ENCODE assay signal across 8 cellular contexts in the genomic region with DNA sequence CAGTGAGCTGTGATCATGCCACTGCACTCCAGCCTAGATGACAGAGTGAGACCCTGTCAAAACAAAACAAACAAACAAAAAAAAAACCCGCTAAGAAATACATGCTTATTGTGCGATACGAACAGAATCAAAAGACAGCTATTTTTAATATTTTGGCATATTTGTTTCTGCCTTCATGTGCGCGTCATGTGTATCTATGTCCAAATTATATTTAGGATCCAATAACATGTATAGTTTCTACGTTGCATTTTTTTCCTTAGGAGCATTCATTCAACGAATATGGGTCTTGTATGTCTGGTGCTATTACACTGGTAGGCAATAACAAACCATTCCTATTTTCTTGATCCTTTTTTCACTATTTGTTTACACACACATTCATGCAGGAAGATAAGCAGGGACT. TPM values are rescaled to one million over a fixed set of nuclear protein-coding genes. Genes with fewer than 3 reads are reported as not detected.
DNase-seq lines count a peak whose midpoint lies in the region; ATAC-seq and TF ChIP-seq lines count a peak whose summit lies in the region.

No MANE protein-coding gene starts in this region.

- POLR2A ChIA-PET in GM10248 (lab: Yijun Ruan, JAX) = no interaction called here

- CTCF ChIA-PET in GM10248 (lab: Yijun Ruan, JAX) = interaction anchor here (1.1 to 3.1 kb wide), 2 partner anchors 40 to 44 kb away, joined by 3 to 12 read pairs; no protein-coding TSS in a partner anchor

- peaks cover 59% of the 10 kb centered on the region for H3K79me2 ChIP-seq in smooth muscle cell (ENCODE audit: low read depth)

- H3K9me3 Mint-ChIP-seq in T-helper 2 cell treated with Interferon-gamma antibody and Interleukin-4, amounts not matched to agents 5 μg/mL and 100 μg/mL, for 36 hours = no peaks in the 10 kb centered on the region

- H3K4me3 ChIP-seq in foreskin fibroblast (ENCODE audit: low read depth in 1 of 2, low read length in 2 of 2) (peak overlapping the region; percentile 90 to 93), smooth muscle cell (peak overlapping the region; percentile 86)

- no peak overlapping the region for H3K9ac ChIP-seq in smooth muscle cell (ENCODE audit: low read depth)

- H3K27me3 Mint-ChIP-seq in T-helper 2 cell treated with Interferon-gamma antibody and Interleukin-4, amounts not matched to agents 5 μg/mL and 100 μg/mL, for 36 hours (ENCODE audit: low read depth) = no peaks in the 10 kb centered on the region
- no peaks in the 10 kb centered on the region for H3K27me3 Mint-ChIP-seq in T-helper 17 cell

- TF ChIP-seq CTCF in foreskin fibroblast (IDR thresholded peaks at IDR 0.05; ENCODE audit: low read depth, low read length) = no peak
- no peak for TF ChIP-seq CTCF in smooth muscle cell (IDR thresholded peaks at IDR 0.05; ENCODE audit: borderline replicate concordance, insufficient read depth, poor library complexity, severe bottlenecking)
- TF ChIP-seq CTCF in GM10248 (IDR thresholded peaks at IDR 0.05; ENCODE audit: control extremely low read depth, extremely low read depth, low read depth, missing control alignments) = no peak

- no peak overlapping the region for H3K27ac Mint-ChIP-seq in T-helper 2 cell treated with Interferon-gamma antibody and Interleukin-4, amounts not matched to agents 5 μg/mL and 100 μg/mL, for 36 hours
- peak overlapping the region; percentile 98 for H3K27ac Mint-ChIP-seq in T-helper 17 cell

- H3F3A ChIP-seq in smooth muscle cell (ENCODE audit: low read depth) = no peaks in the 10 kb centered on the region

- H3K36me3 ChIP-seq in smooth muscle cell (ENCODE audit: low read depth) = peaks cover 8% of the 10 kb centered on the region

- H3K4me1 Mint-ChIP-seq in T-helper 2 cell treated with Interferon-gamma antibody and Interleukin-4, amounts not matched to agents 5 μg/mL and 100 μg/mL, for 36 hours (ENCODE audit: low read depth) = peaks cover 65% of the 10 kb centered on the region
- peaks cover 65% of the 10 kb centered on the region for H3K4me1 Mint-ChIP-seq in T-helper 17 cell

- H3K4me3 Mint-ChIP-seq in T-helper 2 cell treated with Interferon-gamma antibody and Interleukin-4, amounts not matched to agents 5 μg/mL and 100 μg/mL, for 36 hours = peak overlapping the region; percentile 99
- peak overlapping the region; percentile 100 for H3K4me3 Mint-ChIP-seq in T-helper 17 cell

- no peak for DNase-seq in T-helper 2 cell treated with Interferon-gamma antibody and Interleukin-4, amounts not matched to agents 5 μg/mL and 100 μg/mL, for 36 hours (ENCODE audit: low spot score)
- DNase-seq in T-helper 2 cell (no peak), T-helper 17 cell (no peak), foreskin fibroblast (no peak), smooth muscle cell (lab: John Stamatoyannopoulos, UW; ENCODE audit: unreplicated experiment) (no peak), GM10248 (ENCODE audit: extremely low spot score) (no peak), NCI-H2029 (lab: John Stamatoyannopoulos, UW) (no peak)
- no peak for DNase-seq in stimulated activated CD8-positive, alpha-beta memory T cell treated with anti-CD3 and anti-CD28 coated beads, Interleukin-4, amount 100 ng/mL, for 48 hours

- no peak overlapping the region for H2AFZ ChIP-seq in smooth muscle cell (ENCODE audit: low read depth)

- H3K9me3 ChIP-seq in T-helper 17 cell (ENCODE audit: control insufficient read depth, low read length, poor library complexity, severe bottlenecking) (no peaks in the 10 kb centered on the region), smooth muscle cell (replicated peaks; ENCODE audit: low read depth) (no peaks in the 10 kb centered on the region)

- H3K27ac ChIP-seq in smooth muscle cell (ENCODE audit: low read depth) = no peak overlapping the region

- H3K4me1 ChIP-seq in smooth muscle cell (ENCODE audit: low read depth) = peaks cover 22% of the 10 kb centered on the region

- H3K27me3 ChIP-seq in smooth muscle cell (ENCODE audit: low read depth) = no peaks in the 10 kb centered on the region

- 71% methylated on average over 7 of the region's 7 CpGs for WGBS in smooth muscle cell (ENCODE audit: low lambda C conversion rate)

- peak overlapping the region; percentile 98 for H3K4me2 ChIP-seq in smooth muscle cell

- peaks cover 26% of the 10 kb centered on the region for H3K36me3 Mint-ChIP-seq in T-helper 2 cell treated with Interferon-gamma antibody and Interleukin-4, amounts not matched to agents 5 μg/mL and 100 μg/mL, for 36 hours (ENCODE audit: low read depth)
- peaks cover 7% of the 10 kb centered on the region for H3K36me3 Mint-ChIP-seq in T-helper 17 cell (ENCODE audit: low read depth)

- ATAC-seq in T-helper 17 cell = no peak

- H4K20me1 ChIP-seq in smooth muscle cell (ENCODE audit: low read depth) = peaks cover 63% of the 10 kb centered on the region

RNA-seq across cellular contexts. Expression of a gene that starts 1.8 kb away (rescaled TPM):
- total RNA-seq in T-helper 17 cell (100 to 1,000 TPM; 114 to 133 TPM), smooth muscle cell (234 and 243 TPM in 2 replicates)
- 117 and 126 TPM in 2 replicates for polyA plus RNA-seq in smooth muscle cell
